In genomic region chr13:40377783-40378182, GRCh38 we compare ENCODE assay signal across 10 cellular contexts.
DNase-seq lines count a peak whose midpoint lies in the region; ATAC-seq and TF ChIP-seq lines count a peak whose summit lies in the region.
"Had no signal": no experiment of that assay in that cellular context is flagged by ENCODE, and none has a peak within 500 bp of the region (broad histone marks: within the 10 kb centered on the region; RNA-seq: fewer than 3 reads in every experiment).

No MANE protein-coding gene starts in this region.

- peak; percentile 15 to 27 for DNase-seq in activated CD4-positive, alpha-beta T cell treated with anti-CD3 and anti-CD28 coated beads for 4 hours
- no peak for DNase-seq in activated CD4-positive, alpha-beta T cell treated with anti-CD3 and anti-CD28 coated beads, Interleukin-2, amount 50 U/mL, for 1 hour
- DNase-seq in activated T-cell treated with anti-CD3 and anti-CD28 coated beads, Interleukin-2, amount 50 U/mL, for 48 hours: peak; percentile 54 to 67
- peak; percentile 80 for DNase-seq in kidney glomerular epithelial cell (lab: John Stamatoyannopoulos, UW)
- DNase-seq in stimulated activated CD8-positive, alpha-beta memory T cell treated with anti-CD3 and anti-CD28 coated beads, Interleukin-7, amount 100 ng/mL, for 24 hours (ENCODE audit: low read depth): peak; percentile 17
- no peak for DNase-seq in upper lobe of right lung
- DNase-seq in NCI-H2196 treated with DMSO at 0.1 percent for 48 hours (lab: John Stamatoyannopoulos, UW; ENCODE audit: unreplicated experiment): no peak
- DNase-seq: central memory CD4-positive, alpha-beta T cell; Kasumi-1 had no signal

- H3K27me3 ChIP-seq in upper lobe of right lung: no peaks in the 10 kb centered on the region

- intact Hi-C loops in upper lobe of right lung (cut with DNase I): no loop called here

- ATAC-seq in upper lobe of right lung (no peak), GM18498 (IDR thresholded peaks at IDR 0.05; ENCODE audit: unreplicated experiment) (no peak)

- TF ChIP-seq CTCF in upper lobe of right lung (IDR thresholded peaks at IDR 0.05): no peak

- H3K27ac ChIP-seq in upper lobe of right lung: no peak overlapping the region

- H3K36me3 ChIP-seq in upper lobe of right lung: no peaks in the 10 kb centered on the region

- no peak overlapping the region for H3K4me3 ChIP-seq in upper lobe of right lung

- no peaks in the 10 kb centered on the region for H3K4me1 ChIP-seq in upper lobe of right lung

- no peaks in the 10 kb centered on the region for H3K9me3 ChIP-seq in upper lobe of right lung

Comparison
In these comparisons a context has a peak if more than half of its experiments do, and no peak if none do; other contexts are left out.
1. DNase-seq: peak in activated CD4-positive, alpha-beta T cell treated with anti-CD3 and anti-CD28 coated beads for 4 hours (2 of 2), activated T-cell treated with anti-CD3 and anti-CD28 coated beads, Interleukin-2, amount 50 U/mL, for 48 hours (2 of 2), kidney glomerular epithelial cell (single experiment) and stimulated activated CD8-positive, alpha-beta memory T cell treated with anti-CD3 and anti-CD28 coated beads, Interleukin-7, amount 100 ng/mL, for 24 hours (single experiment); none in activated CD4-positive, alpha-beta T cell treated with anti-CD3 and anti-CD28 coated beads, Interleukin-2, amount 50 U/mL, for 1 hour (single experiment), upper lobe of right lung (single experiment) and NCI-H2196 treated with DMSO at 0.1 percent for 48 hours (single experiment).